Comparison of ENCODE assay signal across 25 cellular contexts in the genomic region with DNA sequence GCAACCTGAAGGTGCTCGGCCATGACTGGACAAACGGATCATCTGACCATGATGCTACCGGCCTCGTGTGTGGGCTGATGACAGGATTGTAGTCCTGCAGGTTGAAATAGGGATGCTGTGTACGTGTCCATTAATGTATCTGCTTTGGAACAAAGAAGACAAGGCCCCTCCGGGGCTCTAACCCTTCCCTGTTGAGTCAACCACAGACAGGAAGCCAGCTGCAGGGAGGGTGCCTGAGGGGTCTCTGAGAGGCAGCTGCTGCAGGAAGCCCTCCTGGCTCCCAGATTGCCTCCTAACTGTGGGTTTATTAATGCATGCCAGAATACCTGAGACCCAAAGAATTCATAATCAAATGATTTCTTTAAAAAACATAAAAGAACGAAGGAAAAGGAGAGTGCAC.
DNase-seq lines count a peak whose midpoint lies in the region; TF ChIP-seq lines count a peak whose summit lies in the region.
"Had no signal": no experiment of that assay in that cellular context is flagged by ENCODE, and none has a peak within 500 bp of the region (broad histone marks: within the 10 kb centered on the region; RNA-seq: fewer than 3 reads in every experiment).

No MANE protein-coding gene starts in this region.

- no peaks in the 10 kb centered on the region for H3K9me3 ChIP-seq in trophoblast cell (ENCODE audit: insufficient read depth, low read depth, low read length)
- H3K9me3 ChIP-seq in esophagus muscularis mucosa: no peaks in the 10 kb centered on the region
- H3K9me3 ChIP-seq: A549 had no signal

- no peaks in the 10 kb centered on the region for H3K79me2 ChIP-seq in trophoblast cell (ENCODE audit: control insufficient read depth, insufficient read depth, low read length, poor library complexity)

- no CpG with 5 or more reads among the region's 7 CpGs for WGBS in trophoblast cell (ENCODE audit: extremely low coverage, insufficient coverage, insufficient read length)
- WGBS in esophagus muscularis mucosa: 70% methylated on average over 3 of the region's 7 CpGs

- no peak for TF ChIP-seq POLR2A in esophagus muscularis mucosa (IDR thresholded peaks at IDR 0.05; ENCODE audit: low read depth)

- H4K12ac ChIP-seq in trophoblast cell (ENCODE audit: low read depth, low read length): no peak overlapping the region

- no peaks in the 10 kb centered on the region for H3K36me3 ChIP-seq in trophoblast cell (ENCODE audit: control insufficient read depth in 1 of 2, insufficient read depth in 2 of 2, low read length in 2 of 2)
- H3K36me3 ChIP-seq in esophagus muscularis mucosa: no peaks in the 10 kb centered on the region

- no peak overlapping the region for H3K14ac ChIP-seq in trophoblast cell (ENCODE audit: low read length)

- TF ChIP-seq CTCF in glutamatergic neuron (IDR thresholded peaks at IDR 0.05; ENCODE audit: partially characterized antibody, unreplicated experiment): no peak
- TF ChIP-seq CTCF in esophagus muscularis mucosa (IDR thresholded peaks at IDR 0.05): no peak

- H2BK5ac ChIP-seq in trophoblast cell (ENCODE audit: low read depth, low read length, poor library complexity): no peak overlapping the region

- no peak overlapping the region for H2BK12ac ChIP-seq in trophoblast cell (ENCODE audit: low read length)

- H3K36me3 Mint-ChIP-seq in glutamatergic neuron (ENCODE audit: unreplicated experiment): no peaks in the 10 kb centered on the region

- no peak overlapping the region for H3K4me2 ChIP-seq in trophoblast cell (ENCODE audit: low read length)
- H3K4me2 ChIP-seq: A549, PC-9 had no signal

- no peak overlapping the region for H4K8ac ChIP-seq in trophoblast cell (ENCODE audit: low read depth, low read length)

- peaks cover 3% of the 10 kb centered on the region for H3K9me3 Mint-ChIP-seq in glutamatergic neuron (ENCODE audit: unreplicated experiment)
- H3K9me3 Mint-ChIP-seq: T-helper 1 cell treated with Interleukin-12 subunit alpha and Interleukin-12 subunit beta and Interleukin-4 antibody, amounts not matched to agents 30 μg/mL and 1 μg/mL, for 36 hours had no signal

- H2BK120ac ChIP-seq in trophoblast cell (ENCODE audit: insufficient read depth, low read length, poor library complexity): no peak overlapping the region

- TF ChIP-seq EP300 in esophagus muscularis mucosa (IDR thresholded peaks at IDR 0.05): no peak

- no peak overlapping the region for H3K18ac ChIP-seq in trophoblast cell (ENCODE audit: low read length)

- no peak overlapping the region for H3K23ac ChIP-seq in trophoblast cell (ENCODE audit: low read length)

- H3K4ac ChIP-seq in trophoblast cell (ENCODE audit: low read depth, low read length): no peak overlapping the region

- peak overlapping the region; percentile 33 for H3K27ac Mint-ChIP-seq in glutamatergic neuron (ENCODE audit: unreplicated experiment)
- H3K27ac Mint-ChIP-seq: T-helper 1 cell treated with Interleukin-12 subunit alpha and Interleukin-12 subunit beta and Interleukin-4 antibody, amounts not matched to agents 30 μg/mL and 1 μg/mL, for 36 hours had no signal

- no peaks in the 10 kb centered on the region for H3K79me1 ChIP-seq in trophoblast cell (ENCODE audit: low read length)

- intact Hi-C loops in esophagus muscularis mucosa (cut with DNase I): no loop called here

- no peak overlapping the region for H4K91ac ChIP-seq in trophoblast cell (ENCODE audit: low read depth, low read length)

- H3K4me3 ChIP-seq in Jurkat, Clone E6-1 (ENCODE audit: low read length): no peak overlapping the region
- H3K4me3 ChIP-seq in trophoblast cell (ENCODE audit: low read depth, low read length) (no peak overlapping the region), esophagus muscularis mucosa (no peak overlapping the region)
- H3K4me3 ChIP-seq: A549, K562, PC-9 had no signal

- H3K27ac ChIP-seq in trophoblast cell (ENCODE audit: low read depth, low read length): no peak overlapping the region
- H3K27ac ChIP-seq in esophagus muscularis mucosa (replicated peaks in 1 of 4): no peak overlapping the region
- H3K27ac ChIP-seq: A549, C4-2B, PC-9 had no signal

- H3K9ac ChIP-seq in trophoblast cell (ENCODE audit: low read length): no peak overlapping the region

- H3K4me1 ChIP-seq in trophoblast cell (ENCODE audit: control insufficient read depth in 1 of 2, insufficient read depth in 2 of 2, low read length in 2 of 2) (peaks cover 7 to 9% of the 10 kb centered on the region in 2 experiments), esophagus muscularis mucosa (no peaks in the 10 kb centered on the region)
- H3K4me1 ChIP-seq: A549 had no signal

- no peak overlapping the region for H2AK5ac ChIP-seq in trophoblast cell (ENCODE audit: low read length)

- no peak overlapping the region for H3K4me3 Mint-ChIP-seq in glutamatergic neuron (ENCODE audit: unreplicated experiment)
- H3K4me3 Mint-ChIP-seq: T-helper 1 cell treated with Interleukin-12 subunit alpha and Interleukin-12 subunit beta and Interleukin-4 antibody, amounts not matched to agents 30 μg/mL and 1 μg/mL, for 36 hours had no signal

- H3K27me3 ChIP-seq in trophoblast cell (ENCODE audit: insufficient read depth, low read length) (no peaks in the 10 kb centered on the region), esophagus muscularis mucosa (peaks cover 0 to 14% (median 0%) of the 10 kb centered on the region in 4 donors)

- no peak overlapping the region for H2AFZ ChIP-seq in trophoblast cell (ENCODE audit: insufficient read depth, low read length, poor library complexity)
- H2AFZ ChIP-seq: PC-9 had no signal

- peaks cover 6% of the 10 kb centered on the region for H3K27me3 Mint-ChIP-seq in glutamatergic neuron (ENCODE audit: unreplicated experiment)

- peak; percentile 89 for DNase-seq in Jurkat, Clone E6-1 (ENCODE audit: low read depth, low spot score)
- DNase-seq in NCI-H146 (lab: John Stamatoyannopoulos, UW) (peak; percentile 58), glutamatergic neuron (no peak), trophoblast cell (peak; percentile 35 to 66), activated gamma-delta T cell treated with Interleukin-2 at 50 U/mL for 16 hours (no peak), esophagus muscularis mucosa (ENCODE audit: extremely low spot score) (no peak)
- DNase-seq in stimulated activated CD4-positive, alpha-beta T cell treated with anti-CD3 and anti-CD28 coated beads, Interleukin-4, amount 100 ng/mL, for 4 hours: no peak
- DNase-seq: AML-193, Calu3, DMS79 treated with DMSO at 0.1 percent for 48 hours, H7, NCI-H1092 treated with DMSO at 0.1 percent for 48 hours, NCI-H1436, NCI-H1930, NCI-H2107, NCI-H524, NCI-H774, PC-9, Right ventricle myocardium superior, RPMI8226, SW 1271 had no signal

- peaks cover 21% of the 10 kb centered on the region for H3K4me1 Mint-ChIP-seq in glutamatergic neuron (ENCODE audit: low read depth, unreplicated experiment)

Comparison
In these comparisons a context has a peak if more than half of its experiments do, and no peak if none do; other contexts are left out.
1. DNase-seq: peak in Jurkat, Clone E6-1 (single experiment), NCI-H146 (single experiment) and trophoblast cell (2 of 2); none in glutamatergic neuron (single experiment), activated gamma-delta T cell treated with Interleukin-2 at 50 U/mL for 16 hours (single experiment), esophagus muscularis mucosa (single experiment) and stimulated activated CD4-positive, alpha-beta T cell treated with anti-CD3 and anti-CD28 coated beads, Interleukin-4, amount 100 ng/mL, for 4 hours (0 of 2).